Comparison of ENCODE assay signal across 18 cellular contexts in the genomic region with DNA sequence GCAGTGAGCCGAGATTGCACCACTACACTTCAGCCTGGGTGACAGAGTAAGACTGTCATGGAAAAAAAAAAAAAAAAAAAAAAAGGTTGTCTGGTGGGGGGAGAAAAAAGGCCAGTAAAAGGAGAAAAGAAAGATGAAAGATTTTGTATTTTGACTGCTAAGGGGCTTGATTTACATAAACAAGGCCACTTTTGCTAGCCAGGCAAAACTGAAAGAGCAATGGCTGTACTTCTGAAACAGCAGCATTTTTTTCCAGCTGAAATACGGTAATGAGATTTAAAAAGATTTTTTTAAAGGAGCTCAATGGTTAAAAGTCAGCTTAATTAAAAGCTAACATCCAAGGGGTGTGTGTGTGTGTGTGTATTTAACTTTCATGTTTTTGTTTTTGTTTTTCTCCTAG. TPM values are rescaled to one million over a fixed set of nuclear protein-coding genes. Genes with fewer than 3 reads are reported as not detected.
DNase-seq lines count a peak whose midpoint lies in the region; ATAC-seq lines count a peak whose summit lies in the region.
"Had no signal": no experiment of that assay in that cellular context is flagged by ENCODE, and none has a peak within 500 bp of the region (broad histone marks: within the 10 kb centered on the region; RNA-seq: fewer than 3 reads in every experiment).

No MANE protein-coding gene starts in this region.

- no peak for DNase-seq in activated T-cell treated with anti-CD3 and anti-CD28 coated beads, Interleukin-2, amount 50 U/mL, for 72 hours
- DNase-seq in activated T-cell treated with anti-CD3 and anti-CD28 coated beads, Interleukin-2, amount 50 U/mL, for 4 hours = no peak
- DNase-seq in NAMALWA (ENCODE audit: low spot score) (peak; percentile 52), left cardiac atrium (no peak)
- no peak for DNase-seq in stimulated activated naive CD8-positive, alpha-beta T cell treated with anti-CD3 and anti-CD28 coated beads, Interleukin-15, amount 100 ng/mL, for 72 hours
- no peak for DNase-seq in effector memory CD8-positive, alpha-beta T cell
- DNase-seq: DMS53, hypothalamus, mesendoderm, SHP77, T-helper 2 cell had no signal

- peaks cover 24% of the 10 kb centered on the region for H3K4me1 Mint-ChIP-seq in activated T-cell treated with anti-CD3 and anti-CD28 coated beads, Interleukin-2, amount 50 U/mL, for 72 hours (ENCODE audit: low read depth)
- H3K4me1 Mint-ChIP-seq in activated T-cell treated with anti-CD3 and anti-CD28 coated beads, Interleukin-2, amount 50 U/mL, for 4 hours (ENCODE audit: low read depth) = peaks cover 18% of the 10 kb centered on the region
- peaks cover 35% of the 10 kb centered on the region for H3K4me1 Mint-ChIP-seq in stimulated activated naive CD8-positive, alpha-beta T cell treated with anti-CD3 and anti-CD28 coated beads, Interleukin-15, amount 100 ng/mL, for 72 hours
- H3K4me1 Mint-ChIP-seq in effector memory CD8-positive, alpha-beta T cell (ENCODE audit: low read depth in 2 of 2) = peaks cover 0 to 10% of the 10 kb centered on the region in 2 donors
- H3K4me1 Mint-ChIP-seq: nephron had no signal

- H3K4me3 Mint-ChIP-seq in activated T-cell treated with anti-CD3 and anti-CD28 coated beads, Interleukin-2, amount 50 U/mL, for 72 hours = peak overlapping the region; percentile 1 to 29
- no peak overlapping the region for H3K4me3 Mint-ChIP-seq in activated T-cell treated with anti-CD3 and anti-CD28 coated beads, Interleukin-2, amount 50 U/mL, for 4 hours
- H3K4me3 Mint-ChIP-seq in stimulated activated naive CD8-positive, alpha-beta T cell treated with anti-CD3 and anti-CD28 coated beads, Interleukin-15, amount 100 ng/mL, for 72 hours = peak overlapping the region; percentile 46 to 53
- H3K4me3 Mint-ChIP-seq in effector memory CD8-positive, alpha-beta T cell = no peak overlapping the region
- H3K4me3 Mint-ChIP-seq: nephron had no signal

- no peaks in the 10 kb centered on the region for H3K27me3 Mint-ChIP-seq in activated T-cell treated with anti-CD3 and anti-CD28 coated beads, Interleukin-2, amount 50 U/mL, for 72 hours (ENCODE audit: low read depth)
- H3K27me3 Mint-ChIP-seq in activated T-cell treated with anti-CD3 and anti-CD28 coated beads, Interleukin-2, amount 50 U/mL, for 4 hours (ENCODE audit: low read depth) = no peaks in the 10 kb centered on the region
- H3K27me3 Mint-ChIP-seq in stimulated activated naive CD8-positive, alpha-beta T cell treated with anti-CD3 and anti-CD28 coated beads, Interleukin-15, amount 100 ng/mL, for 72 hours = no peaks in the 10 kb centered on the region
- no peaks in the 10 kb centered on the region for H3K27me3 Mint-ChIP-seq in effector memory CD8-positive, alpha-beta T cell
- H3K27me3 Mint-ChIP-seq: progenitor cell of endocrine pancreas had no signal

- peaks cover 2 to 8% of the 10 kb centered on the region in 2 donors for H3K36me3 Mint-ChIP-seq in activated T-cell treated with anti-CD3 and anti-CD28 coated beads, Interleukin-2, amount 50 U/mL, for 72 hours (ENCODE audit: insufficient read depth in 2 of 2)
- H3K36me3 Mint-ChIP-seq in activated T-cell treated with anti-CD3 and anti-CD28 coated beads, Interleukin-2, amount 50 U/mL, for 4 hours (ENCODE audit: insufficient read depth) = no peaks in the 10 kb centered on the region
- H3K36me3 Mint-ChIP-seq in effector memory CD8-positive, alpha-beta T cell (ENCODE audit: insufficient read depth) = no peaks in the 10 kb centered on the region

- peaks cover 0 to 2% of the 10 kb centered on the region in 2 donors for H3K9me3 Mint-ChIP-seq in activated T-cell treated with anti-CD3 and anti-CD28 coated beads, Interleukin-2, amount 50 U/mL, for 72 hours
- H3K9me3 Mint-ChIP-seq in activated T-cell treated with anti-CD3 and anti-CD28 coated beads, Interleukin-2, amount 50 U/mL, for 4 hours = no peaks in the 10 kb centered on the region
- peaks cover 8 to 9% of the 10 kb centered on the region in 2 donors for H3K9me3 Mint-ChIP-seq in stimulated activated naive CD8-positive, alpha-beta T cell treated with anti-CD3 and anti-CD28 coated beads, Interleukin-15, amount 100 ng/mL, for 72 hours
- no peaks in the 10 kb centered on the region for H3K9me3 Mint-ChIP-seq in effector memory CD8-positive, alpha-beta T cell

- intact Hi-C loops in left cardiac atrium (cut with DNase I) = no loop called here

- H3K27ac Mint-ChIP-seq in activated T-cell treated with anti-CD3 and anti-CD28 coated beads, Interleukin-2, amount 50 U/mL, for 72 hours = peak overlapping the region; percentile 68
- peak overlapping the region in 1 of 2 donors; percentile 37 for H3K27ac Mint-ChIP-seq in stimulated activated naive CD8-positive, alpha-beta T cell treated with anti-CD3 and anti-CD28 coated beads, Interleukin-15, amount 100 ng/mL, for 72 hours
- peak overlapping the region in 1 of 2 donors; percentile 39 for H3K27ac Mint-ChIP-seq in effector memory CD8-positive, alpha-beta T cell
- H3K27ac Mint-ChIP-seq: progenitor cell of endocrine pancreas had no signal

- no peak for ATAC-seq in activated T-cell treated with anti-CD3 and anti-CD28 coated beads, Interleukin-2, amount 50 U/mL, for 72 hours (replicated peaks in 1 of 2)
- no peak for ATAC-seq in activated T-cell treated with anti-CD3 and anti-CD28 coated beads, Interleukin-2, amount 50 U/mL, for 4 hours
- ATAC-seq in GM21447 (IDR thresholded peaks at IDR 0.05; ENCODE audit: unreplicated experiment) (peak; percentile 67), left cardiac atrium (no peak), HG02938 (IDR thresholded peaks at IDR 0.05; ENCODE audit: unreplicated experiment) (no peak)
- ATAC-seq in stimulated activated naive CD8-positive, alpha-beta T cell treated with anti-CD3 and anti-CD28 coated beads, Interleukin-15, amount 100 ng/mL, for 72 hours = no peak
- ATAC-seq in effector memory CD8-positive, alpha-beta T cell (replicated peaks) = no peak

RNA-seq across cellular contexts. Expression of a gene that starts 11.3 kb away (rescaled TPM):
- total RNA-seq in activated T-cell treated with anti-CD3 and anti-CD28 coated beads, Interleukin-2, amount 50 U/mL, for 72 hours = 1 to 10 TPM in 1 of 2 donors, under 1 TPM in 1; 0.30 to 1.9 TPM
- under 1 TPM in 1 of 3 donors, not detected in 2; 0.33 TPM for total RNA-seq in activated T-cell treated with anti-CD3 and anti-CD28 coated beads, Interleukin-2, amount 50 U/mL, for 4 hours
- under 1 TPM; 0.37 to 0.53 TPM for total RNA-seq in left cardiac atrium
- total RNA-seq: HT1080, NCI-H460, smooth muscle cell had no signal

RNA-seq across cellular contexts. Expression of a gene that starts 17.2 kb away (rescaled TPM):
- total RNA-seq in activated T-cell treated with anti-CD3 and anti-CD28 coated beads, Interleukin-2, amount 50 U/mL, for 72 hours = 1 to 10 TPM in 1 of 2 donors, under 1 TPM in 1; 0.65 to 6.1 TPM
- under 1 TPM in 2 of 3 donors, not detected in 1; 0.24 to 0.30 TPM for total RNA-seq in activated T-cell treated with anti-CD3 and anti-CD28 coated beads, Interleukin-2, amount 50 U/mL, for 4 hours
- total RNA-seq in left cardiac atrium = 1 to 10 TPM; 2.5 to 3.4 TPM
- total RNA-seq: HT1080, NCI-H460 had no signal

Comparison
In these comparisons a context has a peak if more than half of its experiments do, and no peak if none do; other contexts are left out.
1. H3K4me3 Mint-ChIP-seq: peak in activated T-cell treated with anti-CD3 and anti-CD28 coated beads, Interleukin-2, amount 50 U/mL, for 72 hours (2 of 2) and stimulated activated naive CD8-positive, alpha-beta T cell treated with anti-CD3 and anti-CD28 coated beads, Interleukin-15, amount 100 ng/mL, for 72 hours (2 of 2); none in activated T-cell treated with anti-CD3 and anti-CD28 coated beads, Interleukin-2, amount 50 U/mL, for 4 hours (single experiment) and effector memory CD8-positive, alpha-beta T cell (0 of 2).